ENCODE assay signal across 10 cellular contexts in the genomic region with DNA sequence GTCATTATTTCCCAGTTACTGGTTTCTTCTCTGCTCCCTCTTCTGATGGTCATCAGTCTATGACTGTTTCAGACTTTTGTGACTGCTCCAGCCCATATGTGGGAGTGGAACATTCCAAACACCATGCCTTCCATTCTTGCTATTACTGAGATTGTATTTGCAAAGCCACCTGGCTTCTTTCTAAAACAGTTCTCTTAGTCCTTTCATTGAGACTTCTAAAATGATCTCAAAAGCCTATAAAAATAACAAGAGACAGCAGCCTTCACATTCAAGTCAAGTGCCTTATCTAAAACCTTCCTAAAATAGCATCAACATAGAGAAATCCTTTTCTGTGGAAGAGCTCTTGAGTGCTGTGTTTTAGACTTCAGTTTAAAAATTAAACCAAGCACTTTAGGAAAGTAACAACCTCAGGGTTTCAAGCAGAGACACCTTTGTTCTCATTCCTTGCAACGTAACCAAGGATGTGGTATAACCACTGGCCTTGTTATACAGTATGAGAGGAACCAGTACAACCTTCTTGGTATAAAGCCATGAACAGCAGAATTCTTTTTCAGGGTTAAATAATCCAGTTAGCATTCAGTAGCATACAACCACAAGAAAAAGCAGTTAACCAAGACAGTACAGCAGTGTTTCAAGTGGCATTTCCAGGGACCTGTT.
DNase-seq lines count a peak whose midpoint lies in the region; ATAC-seq and TF ChIP-seq lines count a peak whose summit lies in the region.
"Had no signal": no experiment of that assay in that cellular context is flagged by ENCODE, and none has a peak within 500 bp of the region (broad histone marks: within the 10 kb centered on the region; RNA-seq: fewer than 3 reads in every experiment).

No MANE protein-coding gene starts in this region.

- H4K20me1 ChIP-seq in GM23248 (ENCODE audit: insufficient read depth) (no peaks in the 10 kb centered on the region), PC-3 (ENCODE audit: low read length) (no peaks in the 10 kb centered on the region)

- H3K9me3 Mint-ChIP-seq in memory B cell: no peaks in the 10 kb centered on the region

- H2AFZ ChIP-seq in GM23248: no peak overlapping the region
- no peak overlapping the region for H2AFZ ChIP-seq in PC-3 (ENCODE audit: low read length)

- intact Hi-C loops in PC-3 (cut with micrococcal nuclease): loop anchor here (5.0 kb wide), 1 partner anchor 96 kb away; the partner anchor contains the start of gene NFKB1

- DNase-seq in GM23248 (peak; percentile 40), PC-3 (no peak), memory B cell (ENCODE audit: low spot score in 2 of 2) (no peak), NCI-H345 (lab: John Stamatoyannopoulos, UW) (no peak), superior temporal gyrus (ENCODE audit: extremely low spot score) (no peak)
- DNase-seq in NK-92 treated with Interleukin-12 subunit alpha and Interleukin-12 subunit beta, amount 100 ng/mL, for 24 hours (lab: John Stamatoyannopoulos, UW): no peak
- DNase-seq in stimulated activated CD4-positive, alpha-beta T cell treated with anti-CD3 and anti-CD28 coated beads, Interleukin-15, amount 100 ng/mL, for 24 hours: no peak
- DNase-seq: activated gamma-delta T cell treated with Interleukin-2 at 50 U/mL for 16 hours, NCI-H510A had no signal

- no peak overlapping the region for H3K9ac ChIP-seq in GM23248
- peak overlapping the region; percentile 7; the same call in 1 of the 2 replicates for H3K9ac ChIP-seq in PC-3 (ENCODE audit: low read length)

- in situ Hi-C loops in GM23248 (cut with MboI): no loop called here

- no peak overlapping the region for H3K27ac ChIP-seq in GM23248
- H3K27ac ChIP-seq in PC-3 (ENCODE audit: low read length): peak overlapping the region; percentile 52

- no peak for TF ChIP-seq CTCF in PC-3 (conservative IDR thresholded peaks at IDR 0.05; ENCODE audit: low read depth, low read length)

- H3K27me3 Mint-ChIP-seq in memory B cell: no peaks in the 10 kb centered on the region

- ATAC-seq in GM18520 (IDR thresholded peaks at IDR 0.05; ENCODE audit: unreplicated experiment) (peak; percentile 67), PC-3 (no peak), memory B cell (ENCODE audit: low read depth) (no peak)

- no peaks in the 10 kb centered on the region for H3K9me3 ChIP-seq in GM23248 (ENCODE audit: low read depth)
- no peaks in the 10 kb centered on the region for H3K9me3 ChIP-seq in PC-3 (ENCODE audit: low read length)

- peak overlapping the region; percentile 85 for H3K27ac Mint-ChIP-seq in memory B cell

- peaks cover 49% of the 10 kb centered on the region for H3K36me3 Mint-ChIP-seq in memory B cell

- no peaks in the 10 kb centered on the region for H3K79me2 ChIP-seq in GM23248 (ENCODE audit: insufficient read depth)
- no peaks in the 10 kb centered on the region for H3K79me2 ChIP-seq in PC-3 (ENCODE audit: low read length)

- H3K4me3 Mint-ChIP-seq in memory B cell: no peak overlapping the region

- no peaks in the 10 kb centered on the region for H3K27me3 ChIP-seq in GM23248 (replicated peaks; ENCODE audit: insufficient read depth)
- no peaks in the 10 kb centered on the region for H3K27me3 ChIP-seq in PC-3 (ENCODE audit: low read length)

- H3F3A ChIP-seq in GM23248 (ENCODE audit: insufficient read depth): no peaks in the 10 kb centered on the region
- H3F3A ChIP-seq in PC-3 (ENCODE audit: low read length, unreplicated experiment): no peaks in the 10 kb centered on the region

- no peak overlapping the region for H3K4me2 ChIP-seq in GM23248 (ENCODE audit: unreplicated experiment)
- H3K4me2 ChIP-seq in PC-3 (ENCODE audit: low read length): 0 out of 2 replicates have a peak overlapping the region, but pooled peaks have one; percentile 10

- CTCF ChIA-PET in PC-3 (lab: Charles Lee): no interaction called here

- BruUV-seq in PC-3 (replicated peaks; lab: Mats Ljungman, UMichigan): no TSS peak

- no peak overlapping the region for H3K4me3 ChIP-seq in GM23248
- no peak overlapping the region for H3K4me3 ChIP-seq in PC-3 (ENCODE audit: low read length)

- H3K4me1 ChIP-seq in GM23248 (ENCODE audit: insufficient read depth): peaks cover 7% of the 10 kb centered on the region; the same call in 1 of the 2 replicates
- peaks cover 49% of the 10 kb centered on the region for H3K4me1 ChIP-seq in PC-3 (ENCODE audit: insufficient read depth, low read length)

- POLR2A ChIA-PET in PC-3 (lab: Charles Lee; ENCODE audit: unreplicated experiment): no interaction called here

- H3K4me1 Mint-ChIP-seq in memory B cell: peaks cover 2% of the 10 kb centered on the region

- 96 to 100% methylated on average over 1 of the region's 1 CpG for WGBS in GM23248 (ENCODE audit: low coverage in 1 of 2, low lambda C conversion rate in 2 of 2, missing lambda C conversion rate in 2 of 2), 2 experiments

- H3K9me2 ChIP-seq in GM23248 (ENCODE audit: insufficient read depth) (no peaks in the 10 kb centered on the region), PC-3 (replicated peaks; ENCODE audit: low read length) (no peaks in the 10 kb centered on the region)

- H3K36me3 ChIP-seq in GM23248 (ENCODE audit: low read depth): peaks cover 33% of the 10 kb centered on the region
- H3K36me3 ChIP-seq in PC-3 (ENCODE audit: low read depth, low read length): peaks cover 40% of the 10 kb centered on the region
